In genomic region chr17:61360318-61360717, GRCh38 we compare ENCODE assay signal across 23 cellular contexts. TPM values are rescaled to one million over a fixed set of nuclear protein-coding genes. Genes with fewer than 3 reads are reported as not detected.
DNase-seq lines count a peak whose midpoint lies in the region; ATAC-seq and TF ChIP-seq lines count a peak whose summit lies in the region.
"Had no signal": no experiment of that assay in that cellular context is flagged by ENCODE, and none has a peak within 500 bp of the region (broad histone marks: within the 10 kb centered on the region; RNA-seq: fewer than 3 reads in every experiment).

No MANE protein-coding gene starts in this region.

- no peak overlapping the region for H3K14ac ChIP-seq in mesenchymal stem cell (ENCODE audit: low read length in 2 of 2)

- H2BK12ac ChIP-seq in mesenchymal stem cell (ENCODE audit: low read length in 2 of 2): peak overlapping the region; percentile 57 to 76

- no peak overlapping the region for H3K27ac ChIP-seq in breast epithelium
- H3K27ac ChIP-seq in VCaP: peak overlapping the region; percentile 30; the same call in 1 of the 2 replicates
- H3K27ac ChIP-seq in mesenchymal stem cell (ENCODE audit: low read length, poor library complexity, severe bottlenecking): no peak overlapping the region
- no peak overlapping the region for H3K27ac ChIP-seq in CD8-positive, alpha-beta memory T cell (ENCODE audit: low read depth, low read length)
- H3K27ac ChIP-seq: BLaER1 treated with 17β-estradiol and CSF1 and Interleukin-3, amounts not matched to agents 10 nM and 100 nM had no signal

- CTCF ChIA-PET in MCF 10A (lab: Yijun Ruan, JAX): interaction anchor here (0.5 to 1.4 kb wide), 4 partner anchors 24 to 642 kb away, joined by 3 to 4 read pairs (median 4); no protein-coding TSS in a partner anchor
- CTCF ChIA-PET in CD8-positive, alpha-beta memory T cell (lab: Charles Lee): no interaction called here

- H3K27me3 Mint-ChIP-seq in MCF 10A (ENCODE audit: insufficient read depth, unreplicated experiment): no peaks in the 10 kb centered on the region
- no peaks in the 10 kb centered on the region for H3K27me3 Mint-ChIP-seq in CD8-positive, alpha-beta memory T cell
- no peaks in the 10 kb centered on the region for H3K27me3 Mint-ChIP-seq in stimulated activated memory B cell treated with anti-CD40 and anti-IgM and Interleukin-4, amounts not matched to agents 10 μg/mL and 1 μg/mL and 100 μg/mL, for 72 hours
- H3K27me3 Mint-ChIP-seq: CD4-positive, alpha-beta T cell had no signal

- H3K36me3 Mint-ChIP-seq in MCF 10A (ENCODE audit: insufficient read depth, unreplicated experiment): peaks cover 6% of the 10 kb centered on the region
- no peaks in the 10 kb centered on the region for H3K36me3 Mint-ChIP-seq in CD8-positive, alpha-beta memory T cell
- H3K36me3 Mint-ChIP-seq in stimulated activated memory B cell treated with anti-CD40 and anti-IgM and Interleukin-4, amounts not matched to agents 10 μg/mL and 1 μg/mL and 100 μg/mL, for 72 hours: no peaks in the 10 kb centered on the region

- DNase-seq in MCF 10A (ENCODE audit: unreplicated experiment) (no peak), breast epithelium (ENCODE audit: low spot score in 2 of 2) (no peak), mesenchymal stem cell (no peak), HuH-7.5 (ENCODE audit: low spot score) (no peak)
- DNase-seq in CD8-positive, alpha-beta memory T cell: no peak
- DNase-seq: 8988T; CD4-positive, alpha-beta T cell; COR-L47; DMS79; GDM1; KBM-7; MM.1S; NCI-H1417; NCI-H1694; NCI-H2029 treated with DMSO at 0.1 percent for 48 hours; NCI-H226; NCI-H510A treated with DMSO at 0.1 percent for 48 hours; SHP77; T-helper 1 cell had no signal

- H2BK15ac ChIP-seq in mesenchymal stem cell (ENCODE audit: low read depth, poor library complexity, severe bottlenecking): peak overlapping the region; percentile 93

- H3K4me1 ChIP-seq in breast epithelium: no peaks in the 10 kb centered on the region
- peaks cover 4% of the 10 kb centered on the region for H3K4me1 ChIP-seq in mesenchymal stem cell (ENCODE audit: control insufficient read depth, insufficient read depth, low read depth, low read length)
- H3K4me1 ChIP-seq in CD8-positive, alpha-beta memory T cell (ENCODE audit: insufficient read depth, low read length): no peaks in the 10 kb centered on the region
- H3K4me1 ChIP-seq: BLaER1 treated with 17β-estradiol and CSF1 and Interleukin-3, amounts not matched to agents 10 nM and 100 nM had no signal

- no peak overlapping the region for H4K91ac ChIP-seq in mesenchymal stem cell (ENCODE audit: low read length)

- H3K9me3 Mint-ChIP-seq in MCF 10A (ENCODE audit: unreplicated experiment): no peaks in the 10 kb centered on the region
- no peaks in the 10 kb centered on the region for H3K9me3 Mint-ChIP-seq in CD8-positive, alpha-beta memory T cell
- H3K9me3 Mint-ChIP-seq in stimulated activated memory B cell treated with anti-CD40 and anti-IgM and Interleukin-4, amounts not matched to agents 10 μg/mL and 1 μg/mL and 100 μg/mL, for 72 hours: no peaks in the 10 kb centered on the region
- H3K9me3 Mint-ChIP-seq: CD4-positive, alpha-beta T cell had no signal

- BruUV-seq in MCF 10A (replicated peaks; lab: Mats Ljungman, UMichigan): no TSS peak

- no peaks in the 10 kb centered on the region for H3K27me3 ChIP-seq in breast epithelium
- no peaks in the 10 kb centered on the region for H3K27me3 ChIP-seq in mesenchymal stem cell (ENCODE audit: control insufficient read depth in 1 of 2, insufficient read depth in 1 of 2, low read length in 2 of 2)
- no peaks in the 10 kb centered on the region for H3K27me3 ChIP-seq in CD8-positive, alpha-beta memory T cell (ENCODE audit: insufficient read depth, low read length, poor library complexity, severe bottlenecking)
- H3K27me3 ChIP-seq: BLaER1 treated with 17β-estradiol and CSF1 and Interleukin-3, amounts not matched to agents 10 nM and 100 nM had no signal

- POLR2A ChIA-PET in MCF 10A (lab: Yijun Ruan, JAX): interaction anchor here (1.7 to 2.4 kb wide), 2 partner anchors 9 to 39 kb away, joined by 4 to 10 read pairs; partner anchors contain the start of gene TBX2
- POLR2A ChIA-PET in CD8-positive, alpha-beta memory T cell (lab: Charles Lee): no interaction called here

- H3K9ac ChIP-seq in mesenchymal stem cell (ENCODE audit: low read length): no peak overlapping the region
- H3K9ac ChIP-seq: BLaER1 treated with 17β-estradiol and CSF1 and Interleukin-3, amounts not matched to agents 10 nM and 100 nM had no signal

- H3K4me1 Mint-ChIP-seq in MCF 10A (ENCODE audit: insufficient read depth, unreplicated experiment): peaks cover 26% of the 10 kb centered on the region
- no peaks in the 10 kb centered on the region for H3K4me1 Mint-ChIP-seq in CD8-positive, alpha-beta memory T cell
- no peaks in the 10 kb centered on the region for H3K4me1 Mint-ChIP-seq in stimulated activated memory B cell treated with anti-CD40 and anti-IgM and Interleukin-4, amounts not matched to agents 10 μg/mL and 1 μg/mL and 100 μg/mL, for 72 hours

- no peak overlapping the region for H3K4ac ChIP-seq in mesenchymal stem cell (ENCODE audit: low read depth in 1 of 2, low read length in 2 of 2)

- peak overlapping the region; percentile 62 for H2BK120ac ChIP-seq in mesenchymal stem cell (ENCODE audit: low read depth, low read length)

- H3K4me2 ChIP-seq in mesenchymal stem cell (ENCODE audit: low read length, poor library complexity, severe bottlenecking): no peak overlapping the region
- H3K4me2 ChIP-seq: BLaER1 treated with 17β-estradiol and CSF1 and Interleukin-3, amounts not matched to agents 10 nM and 100 nM had no signal

- peak overlapping the region; percentile 93 for H2AK5ac ChIP-seq in mesenchymal stem cell (ENCODE audit: low read length, severe bottlenecking)

- H3K79me1 ChIP-seq in mesenchymal stem cell (replicated peaks; ENCODE audit: low read length, poor library complexity, severe bottlenecking): no peaks in the 10 kb centered on the region

- no peak for TF ChIP-seq POLR2A in breast epithelium (IDR thresholded peaks at IDR 0.05)

- ATAC-seq in stimulated activated memory B cell treated with anti-CD40 and anti-IgM and Interleukin-4, amounts not matched to agents 10 μg/mL and 1 μg/mL and 100 μg/mL, for 72 hours: no peak
- ATAC-seq in HG02840 (IDR thresholded peaks at IDR 0.05; ENCODE audit: low FRiP score, unreplicated experiment): no peak

- H2AFZ ChIP-seq in mesenchymal stem cell (ENCODE audit: low read depth, low read length): no peak overlapping the region

- H3K9me3 ChIP-seq in breast epithelium (no peaks in the 10 kb centered on the region), mesenchymal stem cell (ENCODE audit: control insufficient read depth, low read length) (no peaks in the 10 kb centered on the region)
- no peaks in the 10 kb centered on the region for H3K9me3 ChIP-seq in CD8-positive, alpha-beta memory T cell (ENCODE audit: low read length)
- H3K9me3 ChIP-seq: BLaER1 treated with 17β-estradiol and CSF1 and Interleukin-3, amounts not matched to agents 10 nM and 100 nM had no signal

- H3K36me3 ChIP-seq in breast epithelium (no peaks in the 10 kb centered on the region), mesenchymal stem cell (ENCODE audit: control insufficient read depth in 1 of 2, insufficient read depth in 2 of 2, low read depth in 1 of 2, low read length in 2 of 2) (no peaks in the 10 kb centered on the region)
- H3K36me3 ChIP-seq in CD8-positive, alpha-beta memory T cell (ENCODE audit: insufficient read depth, low read length): no peaks in the 10 kb centered on the region
- H3K36me3 ChIP-seq: BLaER1 treated with 17β-estradiol and CSF1 and Interleukin-3, amounts not matched to agents 10 nM and 100 nM had no signal

- intact Hi-C loops in MCF 10A (cut with micrococcal nuclease): no loop called here
- intact Hi-C loops in breast epithelium (cut with DNase I; ENCODE audit: low total_unique reads): no loop called here

- peak overlapping the region; percentile 43 for H4K8ac ChIP-seq in mesenchymal stem cell (ENCODE audit: low read length)

- peak overlapping the region; percentile 42 to 66 for H3K18ac ChIP-seq in mesenchymal stem cell (ENCODE audit: low read depth in 1 of 2, low read length in 2 of 2)

- H3K4me3 Mint-ChIP-seq in MCF 10A (ENCODE audit: unreplicated experiment): no peak overlapping the region
- H3K4me3 Mint-ChIP-seq in CD8-positive, alpha-beta memory T cell: no peak overlapping the region
- no peak overlapping the region for H3K4me3 Mint-ChIP-seq in stimulated activated memory B cell treated with anti-CD40 and anti-IgM and Interleukin-4, amounts not matched to agents 10 μg/mL and 1 μg/mL and 100 μg/mL, for 72 hours
- H3K4me3 Mint-ChIP-seq: CD4-positive, alpha-beta T cell had no signal

- no peak overlapping the region for H3K4me3 ChIP-seq in breast epithelium
- no peak overlapping the region for H3K4me3 ChIP-seq in mesenchymal stem cell (ENCODE audit: insufficient read depth in 1 of 2, low read depth in 1 of 2, low read length in 2 of 2)
- no peak overlapping the region for H3K4me3 ChIP-seq in CD8-positive, alpha-beta memory T cell (ENCODE audit: low read length)
- H3K4me3 ChIP-seq: BLaER1 treated with 17β-estradiol and CSF1 and Interleukin-3, amounts not matched to agents 10 nM and 100 nM had no signal

- H3K27ac Mint-ChIP-seq in MCF 10A (ENCODE audit: low read depth, unreplicated experiment): peak overlapping the region; percentile 78
- H3K27ac Mint-ChIP-seq in CD8-positive, alpha-beta memory T cell: no peak overlapping the region
- no peak overlapping the region for H3K27ac Mint-ChIP-seq in stimulated activated memory B cell treated with anti-CD40 and anti-IgM and Interleukin-4, amounts not matched to agents 10 μg/mL and 1 μg/mL and 100 μg/mL, for 72 hours
- H3K27ac Mint-ChIP-seq: CD4-positive, alpha-beta T cell had no signal

- 100% methylated on average over 1 of the region's 1 CpG for WGBS in mesenchymal stem cell

- H2BK5ac ChIP-seq in mesenchymal stem cell (ENCODE audit: low read depth, low read length, poor library complexity, severe bottlenecking): no peak overlapping the region

- TF ChIP-seq CTCF in MCF 10A (IDR thresholded peaks at IDR 0.05; ENCODE audit: unreplicated experiment): no peak
- TF ChIP-seq CTCF in breast epithelium (IDR thresholded peaks at IDR 0.05): no peak
- no peak for TF ChIP-seq CTCF in VCaP (conservative IDR thresholded peaks at IDR 0.05)

- no peak overlapping the region for H3K23ac ChIP-seq in mesenchymal stem cell (ENCODE audit: low read length in 2 of 2)

RNA-seq across cellular contexts. Expression of gene TBX2, which starts 39.3 kb away (rescaled TPM):
- 1.5 and 4.3 TPM in 2 replicates for total RNA-seq in MCF 10A (2022)
- total RNA-seq in breast epithelium: 1 to 10 TPM; 4.8 to 8.5 (median 5.7) TPM
- 118 TPM for polyA plus RNA-seq in mesenchymal stem cell (2013, experiment 1 of 2)
- polyA plus RNA-seq in mesenchymal stem cell (2013, experiment 2 of 2): 123 TPM
- under 1 TPM; 0.11 to 0.13 TPM for total RNA-seq in CD8-positive, alpha-beta memory T cell
- polyA plus RNA-seq in CD8-positive, alpha-beta memory T cell: not detected
